ENCODE assay signal across 8 cellular contexts in the genomic region with DNA sequence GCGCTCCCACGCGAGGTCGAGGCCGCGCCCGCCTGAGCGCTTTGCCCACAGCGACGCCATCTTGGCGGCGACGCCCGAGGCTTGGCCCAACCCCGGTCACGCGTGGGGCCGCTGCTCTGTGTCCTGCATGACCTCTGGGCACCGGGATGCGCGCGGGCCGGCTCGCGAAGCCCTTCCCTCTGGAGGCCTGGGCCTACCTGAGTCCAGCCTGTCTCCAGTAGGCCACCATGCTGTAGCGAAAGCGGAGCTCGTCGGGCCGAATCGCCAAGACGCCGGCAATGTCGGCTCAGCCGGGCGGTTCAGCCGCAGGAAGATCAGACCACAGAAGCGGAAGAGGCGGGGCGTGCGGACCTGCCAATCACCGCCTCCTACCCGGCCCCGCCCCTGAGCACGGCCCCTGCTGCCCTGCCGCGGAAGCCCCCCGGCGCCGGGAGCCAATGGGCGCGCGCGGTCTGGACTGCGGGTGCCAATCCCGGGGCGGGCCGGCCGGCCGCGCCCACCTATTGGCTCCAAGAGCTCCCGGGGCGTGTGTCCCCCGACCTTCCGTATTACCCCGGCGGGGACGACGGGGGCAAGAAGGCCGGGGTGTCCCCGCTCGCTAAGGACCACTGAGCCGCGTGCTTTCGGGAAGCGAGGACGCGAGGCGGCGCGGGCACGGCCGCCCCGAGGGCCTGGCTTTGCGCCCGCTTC. TPM values are rescaled to one million over a fixed set of nuclear protein-coding genes. Genes with fewer than 3 reads are reported as not detected.
DNase-seq lines count a peak whose midpoint lies in the region; ATAC-seq and TF ChIP-seq lines count a peak whose summit lies in the region.

Gene ATP5F1E, minus strand, starts transcription at position 313 of the 690 bp plus-strand sequence. Its CDS starts 84 bp downstream, at position 229.

- H3K27ac ChIP-seq in thoracic aorta, result peak within 1 kb of the TSS; percentile 76 to 81

- H3K27ac Mint-ChIP-seq in activated naive CD8-positive, alpha-beta T cell, result peak within 1 kb of the TSS; percentile 95
- peak within 1 kb of the TSS; percentile 93 for H3K27ac Mint-ChIP-seq in osteocyte (ENCODE audit: unreplicated experiment)

- H3K4me3 Mint-ChIP-seq in activated naive CD8-positive, alpha-beta T cell, result peak within 1 kb of the TSS; percentile 93
- H3K4me3 Mint-ChIP-seq in osteocyte (ENCODE audit: unreplicated experiment), result peak within 1 kb of the TSS; percentile 94

- no peaks in the 10 kb centered on the region for H3K9me3 Mint-ChIP-seq in activated naive CD8-positive, alpha-beta T cell (ENCODE audit: low read depth)
- no peaks in the 10 kb centered on the region for H3K9me3 Mint-ChIP-seq in osteocyte (ENCODE audit: unreplicated experiment)

- no peaks in the 10 kb centered on the region for H3K9me3 ChIP-seq in thoracic aorta

- no peaks in the 10 kb centered on the region for H3K27me3 Mint-ChIP-seq in activated naive CD8-positive, alpha-beta T cell
- H3K27me3 Mint-ChIP-seq in osteocyte (ENCODE audit: unreplicated experiment), result no peaks in the 10 kb centered on the region

- peak within 1 kb of the TSS; percentile 88 for H3K4me3 ChIP-seq in thoracic aorta

- peaks cover 58% of the 10 kb centered on the region for H3K4me1 Mint-ChIP-seq in activated naive CD8-positive, alpha-beta T cell (ENCODE audit: low read depth)
- peaks cover 57% of the 10 kb centered on the region for H3K4me1 Mint-ChIP-seq in osteocyte (ENCODE audit: unreplicated experiment)

- no peaks in the 10 kb centered on the region for H3K27me3 ChIP-seq in thoracic aorta (replicated peaks; ENCODE audit: insufficient read depth)

- H3K4me1 ChIP-seq in thoracic aorta (ENCODE audit: control insufficient read depth in 1 of 2, low read depth in 2 of 2), result peaks cover 28 to 50% of the 10 kb centered on the region in 2 donors

- H3K36me3 ChIP-seq in thoracic aorta, result peaks cover 21% of the 10 kb centered on the region

- DNase-seq in GM10266 (ENCODE audit: extremely low spot score), result peak; percentile 97
- peak; percentile 98 for DNase-seq in NCI-H1105 treated with DMSO at 0.1 percent for 48 hours (lab: John Stamatoyannopoulos, UW)
- peak; percentile 94 for DNase-seq in SKM-1 treated with dmso at 0.1 percent for 144 hours (lab: John Stamatoyannopoulos, UW; ENCODE audit: unreplicated experiment)
- peak; percentile 98 for DNase-seq in glomerular visceral epithelial cell (ENCODE audit: extremely low spot score)
- DNase-seq in osteocyte (ENCODE audit: extremely low spot score, unreplicated experiment), result peak; percentile 99
- DNase-seq in thoracic aorta (ENCODE audit: low spot score), result peak; percentile 83

- ATAC-seq in HG02623 (IDR thresholded peaks at IDR 0.05; ENCODE audit: unreplicated experiment) (peak; percentile 94), thoracic aorta (ENCODE audit: insufficient number of reproducible peaks, low FRiP score, low read depth) (peak; percentile 93)

- H3K36me3 Mint-ChIP-seq in activated naive CD8-positive, alpha-beta T cell, result peaks cover 23% of the 10 kb centered on the region
- H3K36me3 Mint-ChIP-seq in osteocyte (ENCODE audit: unreplicated experiment), result peaks cover 47% of the 10 kb centered on the region

- TF ChIP-seq CTCF in GM10266 (IDR thresholded peaks at IDR 0.05; ENCODE audit: control insufficient read depth, insufficient read depth, low read depth, missing control alignments) (no peak), osteocyte (IDR thresholded peaks at IDR 0.05) (no peak), thoracic aorta (IDR thresholded peaks at IDR 0.05) (no peak)

RNA-seq across cellular contexts. Expression of gene ATP5F1E, which starts in this region (rescaled TPM):
- total RNA-seq in osteocyte (66.7 and 68.2 TPM in 2 replicates), thoracic aorta (10 to 100 TPM; 16.8 to 21.1 TPM)

Comparison
In these comparisons a context has a peak if more than half of its experiments do, and no peak if none do; other contexts are left out.
1. Peak in every context shown above with its lines: DNase-seq, ATAC-seq, H3K4me3 ChIP-seq and H3K27ac ChIP-seq.